In the genomic region with DNA sequence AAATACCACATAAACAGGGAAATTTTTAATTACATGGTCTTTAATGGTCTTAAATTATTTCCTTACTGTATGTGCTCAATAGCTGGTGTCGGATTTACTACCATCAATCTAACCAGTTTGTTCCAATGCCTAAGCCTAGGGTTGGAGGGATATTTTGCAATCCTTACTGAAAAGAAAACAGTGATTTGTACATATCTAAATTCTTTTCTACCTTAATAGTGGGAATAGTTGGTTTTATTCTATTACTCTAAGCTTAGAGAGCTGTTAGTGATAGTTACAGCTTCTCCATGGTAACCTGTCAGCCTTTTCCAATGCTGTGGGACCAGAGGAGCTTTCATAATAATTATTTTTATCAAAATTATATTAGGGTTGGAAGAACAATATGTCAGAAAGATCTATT, we compare ENCODE assay signal across 18 cellular contexts.
A peak's percentile ranks its signal among the peaks of the same experiment; 100 is the strongest.
DNase-seq lines count a peak whose midpoint lies in the region; ATAC-seq and TF ChIP-seq lines count a peak whose summit lies in the region.
"Had no signal": no experiment of that assay in that cellular context is flagged by ENCODE, and none has a peak within 500 bp of the region (broad histone marks: within the 10 kb centered on the region; RNA-seq: fewer than 3 reads in every experiment).

No MANE protein-coding gene starts in this region.

- no peaks in the 10 kb centered on the region for H3F3A ChIP-seq in SK-N-SH (replicated peaks; ENCODE audit: insufficient read depth)

- H3K27ac ChIP-seq in SK-N-SH (ENCODE audit: low read depth in 2 of 2, low read length in 1 of 2), result peak overlapping the region in 1 of 2 experiments; percentile 16; a peak in 1 of 4 replicates
- H3K27ac ChIP-seq: BLaER1 treated with 17β-estradiol and CSF1 and Interleukin-3, amounts not matched to agents 10 nM and 100 nM had no signal

- no peaks in the 10 kb centered on the region for H3K9me2 ChIP-seq in SK-N-SH

- CTCF ChIA-PET in SK-N-SH (lab: Yijun Ruan, JAX), result interaction anchor here (0.7 to 1.5 kb wide), 2 partner anchors 9 to 129 kb away, joined by 3 read pairs; no protein-coding TSS in a partner anchor

- H3K4me3 ChIP-seq in SK-N-SH (ENCODE audit: low read depth in 2 of 2, low read length in 1 of 2), result no peak overlapping the region
- H3K4me3 ChIP-seq: BLaER1 treated with 17β-estradiol and CSF1 and Interleukin-3, amounts not matched to agents 10 nM and 100 nM had no signal

- no peaks in the 10 kb centered on the region for H3K27me3 ChIP-seq in SK-N-SH (ENCODE audit: insufficient read depth)
- H3K27me3 ChIP-seq: BLaER1 treated with 17β-estradiol and CSF1 and Interleukin-3, amounts not matched to agents 10 nM and 100 nM had no signal

- H3K9ac ChIP-seq in SK-N-SH, result no peak overlapping the region
- H3K9ac ChIP-seq: BLaER1 treated with 17β-estradiol and CSF1 and Interleukin-3, amounts not matched to agents 10 nM and 100 nM had no signal

- no peaks in the 10 kb centered on the region for H3K79me2 ChIP-seq in SK-N-SH (ENCODE audit: insufficient read depth)

- no peaks in the 10 kb centered on the region for H3K36me3 ChIP-seq in SK-N-SH (replicated peaks in 1 of 2; ENCODE audit: control insufficient read depth in 1 of 2, insufficient read depth in 2 of 2, low read length in 1 of 2)
- H3K36me3 ChIP-seq: BLaER1 treated with 17β-estradiol and CSF1 and Interleukin-3, amounts not matched to agents 10 nM and 100 nM had no signal

- H3K4me1 ChIP-seq in SK-N-SH (ENCODE audit: control insufficient read depth in 1 of 2, insufficient read depth in 2 of 2, low read depth in 1 of 2, low read length in 1 of 2), result peaks cover 4 to 15% of the 10 kb centered on the region in 2 experiments; a peak in 3 of 4 replicates
- H3K4me1 ChIP-seq: BLaER1 treated with 17β-estradiol and CSF1 and Interleukin-3, amounts not matched to agents 10 nM and 100 nM had no signal

- no peaks in the 10 kb centered on the region for H3K9me3 ChIP-seq in SK-N-SH

- POLR2A ChIA-PET in SK-N-SH (lab: Yijun Ruan, JAX), result no interaction called here

- H2AFZ ChIP-seq in SK-N-SH (ENCODE audit: low read depth), result no peak overlapping the region

- no peak for TF ChIP-seq CTCF in SK-N-SH (IDR thresholded peaks at IDR 0.05)

- no peak for TF ChIP-seq EP300 in SK-N-SH (IDR thresholded peaks at IDR 0.05; ENCODE audit: borderline replicate concordance in 1 of 2, low read depth in 1 of 2, low read length in 1 of 2)

- no peak for DNase-seq in SK-N-SH
- peak; percentile 43 for DNase-seq in amniotic epithelial cell (ENCODE audit: low read depth)
- peak; percentile 21 for DNase-seq in left kidney (ENCODE audit: low read depth, low spot score)
- no peak for DNase-seq in DMS114 treated with DMSO at 0.1 percent for 48 hours (lab: John Stamatoyannopoulos, UW; ENCODE audit: unreplicated experiment)
- DNase-seq in cerebellar cortex (ENCODE audit: low spot score), result no peak
- DNase-seq in SHP77 treated with DMSO at 0.1 percent for 48 hours (lab: John Stamatoyannopoulos, UW), result no peak
- DNase-seq: 8988T; CD8-positive, alpha-beta memory T cell; DND-41; GDM1; KG1; NCI-H1436 treated with DMSO at 0.1 percent for 48 hours; NCI-H2081; NCI-H510A; Right ventricle myocardium superior had no signal

- H4K20me1 ChIP-seq in SK-N-SH (ENCODE audit: insufficient read depth), result no peaks in the 10 kb centered on the region
- H4K20me1 ChIP-seq: BLaER1 treated with 17β-estradiol and CSF1 and Interleukin-3, amounts not matched to agents 10 nM and 100 nM had no signal

- peak; percentile 53; the same call in 2 of the 3 replicates for ATAC-seq in SK-N-SH treated with all-trans-retinoic acid at 6 μM for 48 hours
- no peak for ATAC-seq in HG03196 (IDR thresholded peaks at IDR 0.05; ENCODE audit: unreplicated experiment)

- WGBS in SK-N-SH (ENCODE audit: low lambda C conversion rate), result 100% methylated on average over 1 of the region's 1 CpG

- no peak for TF ChIP-seq RAD21 in SK-N-SH (IDR thresholded peaks at IDR 0.05; ENCODE audit: low read length)

- no peak overlapping the region for H3K4me2 ChIP-seq in SK-N-SH
- H3K4me2 ChIP-seq: BLaER1 treated with 17β-estradiol and CSF1 and Interleukin-3, amounts not matched to agents 10 nM and 100 nM had no signal

TF ChIP-seq in SK-N-SH treated with all-trans-retinoic acid at 6 μM for 48 hours, 23 proteins besides CTCF, POLR2A, EP300 and RAD21 (continues in another document):
- TF ChIP-seq ZNF565 (CRISPR knock-in tag; conservative IDR thresholded peaks at IDR 0.05; ENCODE audit: low read depth) (no peak), CSDC2 (CRISPR knock-in tag; IDR thresholded peaks at IDR 0.05) (no peak), ISL1 (CRISPR knock-in tag; IDR thresholded peaks at IDR 0.05) (no peak), ZFP3 (CRISPR knock-in tag; IDR thresholded peaks at IDR 0.05) (no peak), ESRRG (CRISPR knock-in tag; IDR thresholded peaks at IDR 0.05) (no peak), BACH2 (CRISPR knock-in tag; IDR thresholded peaks at IDR 0.05; ENCODE audit: borderline replicate concordance) (no peak), OSR1 (CRISPR knock-in tag; IDR thresholded peaks at IDR 0.05) (no peak), ZC3H10 (CRISPR knock-in tag; IDR thresholded peaks at IDR 0.05) (no peak)
- TF ChIP-seq, protein P1, sequence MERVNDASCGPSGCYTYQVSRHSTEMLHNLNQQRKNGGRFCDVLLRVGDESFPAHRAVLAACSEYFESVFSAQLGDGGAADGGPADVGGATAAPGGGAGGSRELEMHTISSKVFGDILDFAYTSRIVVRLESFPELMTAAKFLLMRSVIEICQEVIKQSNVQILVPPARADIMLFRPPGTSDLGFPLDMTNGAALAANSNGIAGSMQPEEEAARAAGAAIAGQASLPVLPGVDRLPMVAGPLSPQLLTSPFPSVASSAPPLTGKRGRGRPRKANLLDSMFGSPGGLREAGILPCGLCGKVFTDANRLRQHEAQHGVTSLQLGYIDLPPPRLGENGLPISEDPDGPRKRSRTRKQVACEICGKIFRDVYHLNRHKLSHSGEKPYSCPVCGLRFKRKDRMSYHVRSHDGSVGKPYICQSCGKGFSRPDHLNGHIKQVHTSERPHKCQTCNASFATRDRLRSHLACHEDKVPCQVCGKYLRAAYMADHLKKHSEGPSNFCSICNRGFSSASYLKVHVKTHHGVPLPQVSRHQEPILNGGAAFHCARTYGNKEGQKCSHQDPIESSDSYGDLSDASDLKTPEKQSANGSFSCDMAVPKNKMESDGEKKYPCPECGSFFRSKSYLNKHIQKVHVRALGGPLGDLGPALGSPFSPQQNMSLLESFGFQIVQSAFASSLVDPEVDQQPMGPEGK (CRISPR knock-in tag; IDR thresholded peaks at IDR 0.05; ENCODE audit: borderline replicate concordance), result no peak
- TF ChIP-seq, protein P2, sequence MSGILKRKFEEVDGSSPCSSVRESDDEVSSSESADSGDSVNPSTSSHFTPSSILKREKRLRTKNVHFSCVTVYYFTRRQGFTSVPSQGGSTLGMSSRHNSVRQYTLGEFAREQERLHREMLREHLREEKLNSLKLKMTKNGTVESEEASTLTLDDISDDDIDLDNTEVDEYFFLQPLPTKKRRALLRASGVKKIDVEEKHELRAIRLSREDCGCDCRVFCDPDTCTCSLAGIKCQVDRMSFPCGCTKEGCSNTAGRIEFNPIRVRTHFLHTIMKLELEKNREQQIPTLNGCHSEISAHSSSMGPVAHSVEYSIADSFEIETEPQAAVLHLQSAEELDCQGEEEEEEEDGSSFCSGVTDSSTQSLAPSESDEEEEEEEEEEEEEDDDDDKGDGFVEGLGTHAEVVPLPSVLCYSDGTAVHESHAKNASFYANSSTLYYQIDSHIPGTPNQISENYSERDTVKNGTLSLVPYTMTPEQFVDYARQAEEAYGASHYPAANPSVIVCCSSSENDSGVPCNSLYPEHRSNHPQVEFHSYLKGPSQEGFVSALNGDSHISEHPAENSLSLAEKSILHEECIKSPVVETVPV (CRISPR knock-in tag; IDR thresholded peaks at IDR 0.05), result no peak

TF ChIP-seq in SK-N-SH, 30 proteins besides CTCF, POLR2A, EP300 and RAD21:
- no peak for TF ChIP-seq NRF1 (IDR thresholded peaks at IDR 0.05; ENCODE audit: low read depth, low read length)
- TF ChIP-seq, protein P3, sequence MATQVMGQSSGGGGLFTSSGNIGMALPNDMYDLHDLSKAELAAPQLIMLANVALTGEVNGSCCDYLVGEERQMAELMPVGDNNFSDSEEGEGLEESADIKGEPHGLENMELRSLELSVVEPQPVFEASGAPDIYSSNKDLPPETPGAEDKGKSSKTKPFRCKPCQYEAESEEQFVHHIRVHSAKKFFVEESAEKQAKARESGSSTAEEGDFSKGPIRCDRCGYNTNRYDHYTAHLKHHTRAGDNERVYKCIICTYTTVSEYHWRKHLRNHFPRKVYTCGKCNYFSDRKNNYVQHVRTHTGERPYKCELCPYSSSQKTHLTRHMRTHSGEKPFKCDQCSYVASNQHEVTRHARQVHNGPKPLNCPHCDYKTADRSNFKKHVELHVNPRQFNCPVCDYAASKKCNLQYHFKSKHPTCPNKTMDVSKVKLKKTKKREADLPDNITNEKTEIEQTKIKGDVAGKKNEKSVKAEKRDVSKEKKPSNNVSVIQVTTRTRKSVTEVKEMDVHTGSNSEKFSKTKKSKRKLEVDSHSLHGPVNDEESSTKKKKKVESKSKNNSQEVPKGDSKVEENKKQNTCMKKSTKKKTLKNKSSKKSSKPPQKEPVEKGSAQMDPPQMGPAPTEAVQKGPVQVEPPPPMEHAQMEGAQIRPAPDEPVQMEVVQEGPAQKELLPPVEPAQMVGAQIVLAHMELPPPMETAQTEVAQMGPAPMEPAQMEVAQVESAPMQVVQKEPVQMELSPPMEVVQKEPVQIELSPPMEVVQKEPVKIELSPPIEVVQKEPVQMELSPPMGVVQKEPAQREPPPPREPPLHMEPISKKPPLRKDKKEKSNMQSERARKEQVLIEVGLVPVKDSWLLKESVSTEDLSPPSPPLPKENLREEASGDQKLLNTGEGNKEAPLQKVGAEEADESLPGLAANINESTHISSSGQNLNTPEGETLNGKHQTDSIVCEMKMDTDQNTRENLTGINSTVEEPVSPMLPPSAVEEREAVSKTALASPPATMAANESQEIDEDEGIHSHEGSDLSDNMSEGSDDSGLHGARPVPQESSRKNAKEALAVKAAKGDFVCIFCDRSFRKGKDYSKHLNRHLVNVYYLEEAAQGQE (IDR thresholded peaks at IDR 0.05; ENCODE audit: low read depth, low read length), result no peak
- TF ChIP-seq FOXJ3 (CRISPR knock-in tag; IDR thresholded peaks at IDR 0.05), result no peak
- TF ChIP-seq, protein P4, sequence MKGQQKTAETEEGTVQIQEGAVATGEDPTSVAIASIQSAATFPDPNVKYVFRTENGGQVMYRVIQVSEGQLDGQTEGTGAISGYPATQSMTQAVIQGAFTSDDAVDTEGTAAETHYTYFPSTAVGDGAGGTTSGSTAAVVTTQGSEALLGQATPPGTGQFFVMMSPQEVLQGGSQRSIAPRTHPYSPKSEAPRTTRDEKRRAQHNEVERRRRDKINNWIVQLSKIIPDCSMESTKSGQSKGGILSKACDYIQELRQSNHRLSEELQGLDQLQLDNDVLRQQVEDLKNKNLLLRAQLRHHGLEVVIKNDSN (IDR thresholded peaks at IDR 0.05; ENCODE audit: borderline replicate concordance, low read depth), result no peak
- TF ChIP-seq TEAD4 (IDR thresholded peaks at IDR 0.05; ENCODE audit: borderline replicate concordance, insufficient read depth), result no peak

Comparison
In these comparisons a context has a peak if more than half of its experiments do, and no peak if none do; other contexts are left out.
1. DNase-seq: peak in amniotic epithelial cell (single experiment) and left kidney (single experiment); none in SK-N-SH (single experiment), DMS114 treated with DMSO at 0.1 percent for 48 hours (single experiment), cerebellar cortex (single experiment) and SHP77 treated with DMSO at 0.1 percent for 48 hours (single experiment).